Comparison of ENCODE assay signal across 8 cellular contexts in the genomic region with DNA sequence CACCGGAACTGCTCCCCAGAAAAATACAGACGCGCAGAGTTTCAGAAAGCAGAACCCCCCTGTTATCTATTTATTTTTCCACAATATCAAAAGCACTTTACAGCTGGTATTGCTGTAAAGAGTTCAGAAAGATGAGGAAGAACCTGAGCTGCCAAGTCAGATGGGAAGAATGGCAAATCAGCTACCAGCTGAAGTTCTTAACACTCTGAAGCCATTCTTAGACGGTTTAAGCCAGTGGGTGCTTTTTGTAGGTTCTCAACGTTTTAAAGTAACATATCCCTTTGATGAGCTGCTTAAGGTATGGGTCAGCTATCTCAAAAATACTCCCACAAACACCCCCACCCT. TPM values are rescaled to one million over a fixed set of nuclear protein-coding genes. Genes with fewer than 3 reads are reported as not detected.
A peak's percentile ranks its signal among the peaks of the same experiment; 100 is the strongest.
DNase-seq lines count a peak whose midpoint lies in the region; ATAC-seq lines count a peak whose summit lies in the region.

No MANE protein-coding gene starts in this region.

- no peak overlapping the region for H3K4ac ChIP-seq in neuronal stem cell (ENCODE audit: low read length)

- no peak overlapping the region for H3K18ac ChIP-seq in neuronal stem cell (ENCODE audit: low read length)

- H2BK12ac ChIP-seq in neuronal stem cell (ENCODE audit: low read length): no peak overlapping the region

- no peaks in the 10 kb centered on the region for H3K9me3 Mint-ChIP-seq in effector memory CD8-positive, alpha-beta T cell

- H3K79me1 ChIP-seq in neuronal stem cell (ENCODE audit: low read depth, low read length): peaks cover 2% of the 10 kb centered on the region

- peak overlapping the region in 1 of 2 donors; percentile 82 for H3K4me3 ChIP-seq in neuronal stem cell (ENCODE audit: low read length in 2 of 2)

- peak overlapping the region; percentile 86 for H3K27ac ChIP-seq in neuronal stem cell (replicated peaks; ENCODE audit: low read length)

- peak; percentile 3 for ATAC-seq in effector memory CD8-positive, alpha-beta T cell (replicated peaks)
- ATAC-seq in HG02885 (IDR thresholded peaks at IDR 0.05; ENCODE audit: poor library complexity, unreplicated experiment): no peak

- peak; percentile 43 for DNase-seq in NOMO-1 treated with DMSO at 0.1 percent for 48 hours (lab: John Stamatoyannopoulos, UW; ENCODE audit: unreplicated experiment)
- DNase-seq in NOMO-1 treated with dmso at 0.1 percent for 144 hours (lab: John Stamatoyannopoulos, UW; ENCODE audit: unreplicated experiment): no peak
- peak; percentile 78 for DNase-seq in OCI-M1 (lab: John Stamatoyannopoulos, UW)
- no peak for DNase-seq in effector memory CD8-positive, alpha-beta T cell
- no peak for DNase-seq in neuronal stem cell (ENCODE audit: low spot score)
- no peak for DNase-seq in NCI-H446 treated with DMSO at 0.1 percent for 48 hours (lab: John Stamatoyannopoulos, UW)
- no peak for DNase-seq in activated CD4-positive, alpha-beta T cell treated with anti-CD3 and anti-CD28 coated beads for 4 hours

- peaks cover 11 to 14% of the 10 kb centered on the region in 2 donors for H3K27me3 Mint-ChIP-seq in effector memory CD8-positive, alpha-beta T cell

- H3K36me3 ChIP-seq in neuronal stem cell (replicated peaks in 1 of 2; ENCODE audit: control insufficient read depth in 2 of 2, insufficient read depth in 2 of 2, low read length in 2 of 2): peaks cover 2 to 29% of the 10 kb centered on the region in 2 donors

- no peak overlapping the region for H2BK15ac ChIP-seq in neuronal stem cell (ENCODE audit: low read length)

- H3K4me1 ChIP-seq in neuronal stem cell (ENCODE audit: control insufficient read depth in 2 of 2, insufficient read depth in 1 of 2, low read depth in 1 of 2, low read length in 2 of 2): peaks cover 9 to 17% of the 10 kb centered on the region in 2 donors

- no peak overlapping the region for H2AK5ac ChIP-seq in neuronal stem cell (ENCODE audit: low read depth, low read length)

- H3K9me3 ChIP-seq in neuronal stem cell (replicated peaks in 1 of 2; ENCODE audit: control insufficient read depth in 2 of 2, insufficient read depth in 1 of 2, low read depth in 1 of 2, low read length in 2 of 2): no peaks in the 10 kb centered on the region

- H4K8ac ChIP-seq in neuronal stem cell (ENCODE audit: low read depth, low read length): no peak overlapping the region

- no peaks in the 10 kb centered on the region for H3K27me3 ChIP-seq in neuronal stem cell (ENCODE audit: control insufficient read depth in 3 of 3, insufficient read depth in 3 of 3, low read depth in 1 of 3, low read length in 3 of 3)

- peak overlapping the region; percentile 89 to 94 for H3K27ac Mint-ChIP-seq in effector memory CD8-positive, alpha-beta T cell

- H3K4me2 ChIP-seq in neuronal stem cell (ENCODE audit: insufficient read depth, low read length, poor library complexity, severe bottlenecking): peak overlapping the region; percentile 34

- H3K9ac ChIP-seq in neuronal stem cell (ENCODE audit: low read depth, low read length, poor library complexity): no peak overlapping the region

- H2BK5ac ChIP-seq in neuronal stem cell (ENCODE audit: low read length): peak overlapping the region; percentile 97

- H2BK120ac ChIP-seq in neuronal stem cell (ENCODE audit: low read depth, low read length): no peak overlapping the region

- H2AFZ ChIP-seq in neuronal stem cell (ENCODE audit: low read length): peak overlapping the region; percentile 85

- no peak overlapping the region for H3K14ac ChIP-seq in neuronal stem cell (ENCODE audit: low read length)

- no CpG with 5 or more reads among the region's 5 CpGs for WGBS in neuronal stem cell (ENCODE audit: extremely low coverage in 2 of 2, insufficient read length in 2 of 2, insufficient replicate concordance in 1 of 2), 2 donors

- peak overlapping the region; percentile 75 to 80 for H3K4me3 Mint-ChIP-seq in effector memory CD8-positive, alpha-beta T cell

- H3K4me1 Mint-ChIP-seq in effector memory CD8-positive, alpha-beta T cell (ENCODE audit: low read depth in 2 of 2): peaks cover 24 to 32% of the 10 kb centered on the region in 2 donors

- H3K23ac ChIP-seq in neuronal stem cell (ENCODE audit: low read depth, low read length, poor library complexity): no peak overlapping the region

- H3K36me3 Mint-ChIP-seq in effector memory CD8-positive, alpha-beta T cell (ENCODE audit: insufficient read depth): peaks cover 42% of the 10 kb centered on the region

- H4K91ac ChIP-seq in neuronal stem cell (ENCODE audit: low read depth, low read length, poor library complexity): no peak overlapping the region

RNA-seq across cellular contexts. Expression of gene AKIRIN1, which starts 0.7 kb away (rescaled TPM):
- polyA plus RNA-seq in neuronal stem cell (2013, experiment 1 of 2): 106 TPM
- 110 TPM for polyA plus RNA-seq in neuronal stem cell (2013, experiment 2 of 2)

RNA-seq across cellular contexts. Expression of gene NDUFS5, which starts 35.8 kb away (rescaled TPM):
- polyA plus RNA-seq in neuronal stem cell (2013, experiment 1 of 2): 675 TPM
- 677 TPM for polyA plus RNA-seq in neuronal stem cell (2013, experiment 2 of 2)

RNA-seq across cellular contexts. Expression of gene RHBDL2, which starts 48.7 kb away (rescaled TPM):
- polyA plus RNA-seq in neuronal stem cell (2013, experiment 1 of 2): not detected
- 0.03 TPM for polyA plus RNA-seq in neuronal stem cell (2013, experiment 2 of 2)

Comparison
In these comparisons a context has a peak if more than half of its experiments do, and no peak if none do; other contexts are left out.
1. DNase-seq: peak in NOMO-1 treated with DMSO at 0.1 percent for 48 hours (single experiment) and OCI-M1 (single experiment); none in NOMO-1 treated with dmso at 0.1 percent for 144 hours (single experiment), effector memory CD8-positive, alpha-beta T cell (0 of 3), neuronal stem cell (single experiment), NCI-H446 treated with DMSO at 0.1 percent for 48 hours (single experiment) and activated CD4-positive, alpha-beta T cell treated with anti-CD3 and anti-CD28 coated beads for 4 hours (0 of 2).